1 cellular context compared by ENCODE assay signal in the genomic region with DNA sequence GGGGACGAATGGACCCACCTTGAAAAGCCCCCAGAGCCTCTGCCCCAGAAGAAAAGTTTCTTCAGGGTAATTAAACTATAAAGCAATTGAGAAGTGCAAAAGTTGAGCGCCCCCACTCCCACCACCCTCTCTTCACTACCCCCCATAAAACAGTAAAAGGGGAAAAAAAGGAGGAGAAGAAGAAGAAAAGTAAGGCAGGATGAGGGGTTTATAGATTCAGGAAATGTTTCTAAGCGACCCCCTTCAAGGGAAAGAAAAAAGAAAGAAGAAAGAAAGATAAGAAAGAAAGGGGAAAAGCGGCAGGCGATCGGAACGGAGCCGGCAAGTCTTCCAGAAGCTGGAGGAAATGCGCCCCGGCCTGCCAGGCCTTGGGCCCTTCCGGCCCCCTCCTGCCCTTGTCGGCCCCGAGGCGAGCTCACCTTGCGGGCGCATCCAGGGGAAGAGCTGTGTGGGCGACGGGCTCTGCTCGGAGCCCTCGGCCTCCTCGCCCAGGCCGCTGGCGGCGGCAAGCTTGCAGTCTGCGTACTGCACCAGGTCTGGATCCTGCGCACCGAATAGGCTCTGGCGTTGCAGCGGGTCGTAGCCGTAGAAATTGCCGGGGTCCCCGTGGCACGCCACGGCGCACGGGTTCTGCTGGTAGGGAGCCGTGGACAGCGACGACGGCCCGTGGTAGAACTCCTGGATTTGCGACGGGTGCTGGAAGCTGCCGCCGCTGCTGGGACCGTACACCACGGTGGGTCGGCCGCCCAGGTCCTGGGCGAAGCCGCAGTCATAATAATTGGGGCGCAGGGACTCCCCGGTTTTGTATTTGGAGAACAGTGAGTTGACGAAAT.
TF ChIP-seq lines count a peak whose summit lies in the region.

No MANE protein-coding gene starts in this region.

TF ChIP-seq in IMR-90, 13 proteins besides CTCF, POLR2A, EP300 and RAD21:
- no peak for TF ChIP-seq RFX5 (IDR thresholded peaks at IDR 0.05; ENCODE audit: low read depth, low read length)
- TF ChIP-seq NFE2L2 (IDR thresholded peaks at IDR 0.05; ENCODE audit: low read depth, low read length), result no peak
- no peak for TF ChIP-seq FOS (IDR thresholded peaks at IDR 0.05; ENCODE audit: low read depth, low read length)
- no peak for TF ChIP-seq CHD1 (IDR thresholded peaks at IDR 0.05; ENCODE audit: low read depth, low read length)
- TF ChIP-seq USF2 (IDR thresholded peaks at IDR 0.05; ENCODE audit: low read depth, low read length), result no peak
- TF ChIP-seq RCOR1 (IDR thresholded peaks at IDR 0.05; ENCODE audit: insufficient replicate concordance, low read length), result no peak
- TF ChIP-seq BHLHE40 (IDR thresholded peaks at IDR 0.05; ENCODE audit: low read depth, low read length), result no peak
- TF ChIP-seq SMC3 (IDR thresholded peaks at IDR 0.05; ENCODE audit: low read depth, low read length), result no peak
- TF ChIP-seq MAFK (IDR thresholded peaks at IDR 0.05; ENCODE audit: low read depth, low read length), result no peak
- no peak for TF ChIP-seq ELK1 (IDR thresholded peaks at IDR 0.05; ENCODE audit: borderline replicate concordance, low read depth, low read length)
- TF ChIP-seq MAZ (IDR thresholded peaks at IDR 0.05; ENCODE audit: borderline replicate concordance, low read depth, low read length), result no peak
- no peak for TF ChIP-seq MXI1 (IDR thresholded peaks at IDR 0.05; ENCODE audit: borderline replicate concordance, low read depth, low read length)
- TF ChIP-seq CEBPB (IDR thresholded peaks at IDR 0.05; ENCODE audit: low read depth, low read length), result no peak
